22 cellular contexts compared by ENCODE assay signal in the genomic region with DNA sequence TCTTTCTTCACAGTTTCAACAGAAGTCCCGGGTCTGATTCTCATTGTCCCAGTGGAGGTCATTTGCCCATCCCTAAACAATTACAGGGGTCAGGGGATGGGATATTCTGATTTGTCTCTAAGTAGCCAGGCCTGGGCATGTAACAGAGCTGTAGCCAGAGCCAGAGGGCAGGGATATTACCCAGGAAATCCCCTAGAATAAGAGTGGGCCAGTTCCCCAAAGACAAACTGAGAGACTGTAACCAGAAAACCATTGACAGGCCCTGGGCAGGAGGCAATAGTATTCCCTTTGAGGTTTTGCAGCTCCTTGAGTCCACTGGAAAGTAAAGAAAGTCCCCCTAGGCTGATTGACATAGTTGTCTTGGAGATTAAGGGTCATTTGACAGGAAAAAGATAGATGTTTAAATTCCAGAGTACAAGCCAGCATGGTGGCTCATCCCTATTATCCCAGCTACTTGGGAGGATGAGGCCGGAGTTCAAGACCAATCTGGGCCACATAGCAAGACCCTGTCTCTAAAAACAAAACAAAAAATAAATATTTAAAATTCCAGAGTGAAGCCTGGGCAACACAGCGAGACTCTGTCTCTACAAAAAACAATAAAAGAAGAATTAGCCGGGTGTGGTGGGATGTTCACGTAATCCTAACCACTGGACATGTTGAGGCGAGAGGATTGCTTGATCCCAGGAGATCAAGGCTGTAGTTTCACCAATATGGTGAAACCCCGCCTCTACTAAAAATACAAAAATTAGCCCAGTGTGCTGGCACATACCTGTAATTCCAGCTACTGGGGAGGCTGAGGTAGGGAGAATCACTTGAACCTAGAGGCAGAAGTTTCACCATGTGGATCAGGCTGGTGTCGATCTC. TPM values are rescaled to one million over a fixed set of nuclear protein-coding genes. Genes with fewer than 3 reads are reported as not detected.
DNase-seq lines count a peak whose midpoint lies in the region; ATAC-seq, FAIRE-seq and TF ChIP-seq lines count a peak whose summit lies in the region.
"Had no signal": no experiment of that assay in that cellular context is flagged by ENCODE, and none has a peak within 500 bp of the region (broad histone marks: within the 10 kb centered on the region; RNA-seq: fewer than 3 reads in every experiment).

No MANE protein-coding gene starts in this region.

- H3K79me2 ChIP-seq in keratinocyte (ENCODE audit: control insufficient read depth, insufficient read depth, low read length) = peaks cover 20% of the 10 kb centered on the region

- ATAC-seq in HG03432 (IDR thresholded peaks at IDR 0.05; ENCODE audit: unreplicated experiment) = no peak
- ATAC-seq: activated CD4-positive, alpha-beta T cell treated with anti-CD3 and anti-CD28 coated beads for 36 hours; left colon had no signal

- TF ChIP-seq CTCF in GM10266 (IDR thresholded peaks at IDR 0.05; ENCODE audit: control insufficient read depth, insufficient read depth, low read depth, missing control alignments) (no peak), keratinocyte (optimal IDR thresholded peaks at IDR 0.05 in 1 of 3, IDR thresholded peaks at IDR 0.05 in 1 of 3, conservative IDR thresholded peaks at IDR 0.05 in 1 of 3; ENCODE audit: extremely low read depth in 1 of 3, insufficient read depth in 2 of 3, low read length in 3 of 3) (no peak), BE2C (IDR thresholded peaks at IDR 0.05; ENCODE audit: low read depth, low read length) (no peak)

- peaks cover 6 to 29% (median 24%) of the 10 kb centered on the region in 11 experiments; a peak in 18 of 22 replicates for H4K20me1 ChIP-seq in BLaER1 treated with 17β-estradiol and CSF1 and Interleukin-3, amounts not matched to agents 10 nM and 100 nM
- H4K20me1 ChIP-seq in keratinocyte (ENCODE audit: control insufficient read depth, extremely low read depth, insufficient read depth, low read length) = no peaks in the 10 kb centered on the region

- no peaks in the 10 kb centered on the region for H3K9me1 ChIP-seq in keratinocyte (ENCODE audit: control insufficient read depth, extremely low read depth, insufficient read depth, low read length)

- dilution Hi-C loops in keratinocyte (cut with MboI; ENCODE audit: extremely low pct_ligation_motif_present, low sequenced_read_pairs) = no loop called here

- H3K9ac ChIP-seq in BLaER1 treated with 17β-estradiol and CSF1 and Interleukin-3, amounts not matched to agents 10 nM and 100 nM = no peak overlapping the region
- H3K9ac ChIP-seq in keratinocyte (ENCODE audit: control insufficient read depth, extremely low read depth, insufficient read depth, low read length) = no peak overlapping the region

- peaks cover 0 to 10% (median 9%) of the 10 kb centered on the region in 11 experiments; a peak in 19 of 22 replicates for H3K36me3 ChIP-seq in BLaER1 treated with 17β-estradiol and CSF1 and Interleukin-3, amounts not matched to agents 10 nM and 100 nM
- H3K36me3 ChIP-seq in keratinocyte (ENCODE audit: control insufficient read depth in 2 of 2, extremely low read depth in 1 of 2, insufficient read depth in 2 of 2, low read length in 2 of 2) = peaks cover 3 to 4% of the 10 kb centered on the region in 2 experiments
- no peaks in the 10 kb centered on the region for H3K36me3 ChIP-seq in BE2C
- H3K36me3 ChIP-seq: prostate gland had no signal

- no peak overlapping the region for H2AFZ ChIP-seq in keratinocyte (ENCODE audit: control insufficient read depth, low read length)

- DNase-seq in GM10266 (ENCODE audit: extremely low spot score) (peak; percentile 62), keratinocyte (ENCODE audit: low read depth, low spot score) (peak; percentile 32), NCI-H2171 treated with DMSO at 0.1 percent for 48 hours (lab: John Stamatoyannopoulos, UW) (no peak), BE2C (no peak)
- DNase-seq in activated T-helper 1 cell treated with anti-CD3 and anti-CD28 coated beads, Interleukin-12 subunit alpha, Interleukin-12 subunit beta, Interleukin-2, Interleukin-4 antibody, amounts not matched to agents 30 ng/mL and 10 ng/mL and 1 ng/mL, durations not matched to agents 14 hours and 24 hours and 36 hours (ENCODE audit: low spot score) = no peak
- DNase-seq in activated naive CD4-positive, alpha-beta T cell treated with anti-CD3 and anti-CD28 coated beads, Interleukin-2, amount 50 U/mL, for 16 hours = no peak
- DNase-seq: Calu3; effector memory CD4-positive, alpha-beta T cell; NCI-H1694 treated with DMSO at 0.1 percent for 48 hours; nephron progenitor cell; SHP77; stimulated activated CD4-positive, alpha-beta T cell treated with anti-CD3 and anti-CD28 coated beads, Interleukin-2, amount 100 ng/mL, for 24 hours had no signal

- H3K4me3 ChIP-seq in BLaER1 treated with 17β-estradiol and CSF1 and Interleukin-3, amounts not matched to agents 10 nM and 100 nM = no peak overlapping the region
- H3K4me3 ChIP-seq in keratinocyte (ENCODE audit: control insufficient read depth in 2 of 3, extremely low read depth in 1 of 3, insufficient read depth in 2 of 3, low read depth in 1 of 3, low read length in 3 of 3) = no peak overlapping the region
- no peak overlapping the region for H3K4me3 ChIP-seq in BE2C (ENCODE audit: low read depth, low read length)
- H3K4me3 ChIP-seq: prostate gland had no signal

- no peak overlapping the region for H3K27ac Mint-ChIP-seq in activated T-helper 1 cell treated with anti-CD3 and anti-CD28 coated beads, Interleukin-12 subunit alpha, Interleukin-12 subunit beta, Interleukin-2, Interleukin-4 antibody, amounts not matched to agents 30 ng/mL and 10 ng/mL and 1 ng/mL, durations not matched to agents 14 hours and 24 hours and 36 hours
- H3K27ac Mint-ChIP-seq: nephron progenitor cell had no signal

- H3K27me3 Mint-ChIP-seq in activated T-helper 1 cell treated with anti-CD3 and anti-CD28 coated beads, Interleukin-12 subunit alpha, Interleukin-12 subunit beta, Interleukin-2, Interleukin-4 antibody, amounts not matched to agents 30 ng/mL and 10 ng/mL and 1 ng/mL, durations not matched to agents 14 hours and 24 hours and 36 hours (ENCODE audit: insufficient read depth) = peaks cover 3% of the 10 kb centered on the region
- H3K27me3 Mint-ChIP-seq: activated CD4-positive, alpha-beta T cell treated with anti-CD3 and anti-CD28 coated beads for 36 hours had no signal

- peaks cover 12% of the 10 kb centered on the region for H3K36me3 Mint-ChIP-seq in activated T-helper 1 cell treated with anti-CD3 and anti-CD28 coated beads, Interleukin-12 subunit alpha, Interleukin-12 subunit beta, Interleukin-2, Interleukin-4 antibody, amounts not matched to agents 30 ng/mL and 10 ng/mL and 1 ng/mL, durations not matched to agents 14 hours and 24 hours and 36 hours (ENCODE audit: low read depth)

- H3K9me3 Mint-ChIP-seq in activated T-helper 1 cell treated with anti-CD3 and anti-CD28 coated beads, Interleukin-12 subunit alpha, Interleukin-12 subunit beta, Interleukin-2, Interleukin-4 antibody, amounts not matched to agents 30 ng/mL and 10 ng/mL and 1 ng/mL, durations not matched to agents 14 hours and 24 hours and 36 hours = no peaks in the 10 kb centered on the region
- H3K9me3 Mint-ChIP-seq: H9, nephron progenitor cell had no signal

- H3K4me1 Mint-ChIP-seq in activated T-helper 1 cell treated with anti-CD3 and anti-CD28 coated beads, Interleukin-12 subunit alpha, Interleukin-12 subunit beta, Interleukin-2, Interleukin-4 antibody, amounts not matched to agents 30 ng/mL and 10 ng/mL and 1 ng/mL, durations not matched to agents 14 hours and 24 hours and 36 hours (ENCODE audit: low read depth) = peaks cover 19% of the 10 kb centered on the region

- H3K4me2 ChIP-seq in BLaER1 treated with 17β-estradiol and CSF1 and Interleukin-3, amounts not matched to agents 10 nM and 100 nM = peak overlapping the region in 7 of 11 experiments; percentile 93 to 99 (median 97); a peak in 7 of 22 replicates
- H3K4me2 ChIP-seq in keratinocyte (ENCODE audit: control insufficient read depth, extremely low read depth, insufficient read depth, low read depth, low read length) = peak overlapping the region; percentile 32

- intact Hi-C loops in activated T-helper 1 cell treated with anti-CD3 and anti-CD28 coated beads, Interleukin-12 subunit alpha, Interleukin-12 subunit beta, Interleukin-2, Interleukin-4 antibody, amounts not matched to agents 30 ng/mL and 10 ng/mL and 1 ng/mL, durations not matched to agents 14 hours and 24 hours and 36 hours (cut with micrococcal nuclease) = no loop called here

- peaks cover 0 to 31% (median 25%) of the 10 kb centered on the region in 11 experiments; a peak in 21 of 22 replicates for H3K27me3 ChIP-seq in BLaER1 treated with 17β-estradiol and CSF1 and Interleukin-3, amounts not matched to agents 10 nM and 100 nM
- no peaks in the 10 kb centered on the region for H3K27me3 ChIP-seq in keratinocyte (ENCODE audit: control insufficient read depth, extremely low read depth, insufficient read depth, low read length)
- H3K27me3 ChIP-seq in BE2C = no peaks in the 10 kb centered on the region

- H3K4me1 ChIP-seq in BLaER1 treated with 17β-estradiol and CSF1 and Interleukin-3, amounts not matched to agents 10 nM and 100 nM = peaks cover 31 to 45% (median 36%) of the 10 kb centered on the region in 10 experiments
- peaks cover 24% of the 10 kb centered on the region for H3K4me1 ChIP-seq in keratinocyte (ENCODE audit: control insufficient read depth, extremely low read depth, insufficient read depth, low read length)
- no peaks in the 10 kb centered on the region for H3K4me1 ChIP-seq in BE2C

- peak; percentile 9 for FAIRE-seq in keratinocyte (lab: Jason Lieb, UNC)
- FAIRE-seq: HTR-8/SVneo had no signal

- peak overlapping the region; percentile 75 for H3K4me3 Mint-ChIP-seq in activated T-helper 1 cell treated with anti-CD3 and anti-CD28 coated beads, Interleukin-12 subunit alpha, Interleukin-12 subunit beta, Interleukin-2, Interleukin-4 antibody, amounts not matched to agents 30 ng/mL and 10 ng/mL and 1 ng/mL, durations not matched to agents 14 hours and 24 hours and 36 hours

- H3K27ac ChIP-seq in BLaER1 treated with 17β-estradiol and CSF1 and Interleukin-3, amounts not matched to agents 10 nM and 100 nM = no peak overlapping the region
- peak overlapping the region; percentile 31 for H3K27ac ChIP-seq in keratinocyte (ENCODE audit: control insufficient read depth, insufficient read depth, low read length)
- H3K27ac ChIP-seq: prostate gland, thoracic aorta had no signal

- peaks cover 5 to 14% (median 9%) of the 10 kb centered on the region in 11 experiments; a peak in 18 of 22 replicates for H3K9me3 ChIP-seq in BLaER1 treated with 17β-estradiol and CSF1 and Interleukin-3, amounts not matched to agents 10 nM and 100 nM (replicated peaks in 1 of 11)
- H3K9me3 ChIP-seq in keratinocyte (ENCODE audit: control insufficient read depth, low read depth, low read length) (no peaks in the 10 kb centered on the region), BE2C (no peaks in the 10 kb centered on the region)
- H3K9me3 ChIP-seq: prostate gland, thoracic aorta had no signal

RNA-seq across cellular contexts. Expression of a gene that starts 1.9 kb away (rescaled TPM):
- total RNA-seq in activated T-helper 1 cell treated with anti-CD3 and anti-CD28 coated beads, Interleukin-12 subunit alpha, Interleukin-12 subunit beta, Interleukin-2, Interleukin-4 antibody, amounts not matched to agents 30 ng/mL and 10 ng/mL and 1 ng/mL, durations not matched to agents 14 hours and 24 hours and 36 hours = 21.2 and 24.5 TPM in 2 replicates
- 7.3 to 11.9 TPM (median 8.0 TPM) in 3 replicates for polyA plus RNA-seq in keratinocyte
- polyA plus RNA-seq in keratinocyte (2011; ENCODE audit: low read depth) = 3.0 TPM
- polyA plus RNA-seq in keratinocyte (2011; cell fraction: cytosol; rRNA removed) = 6.0 and 12.4 TPM in 2 replicates
- 8.5 TPM in 2 replicates for polyA plus RNA-seq in keratinocyte (2011; cell fraction: nucleus; rRNA removed)
- polyA plus RNA-seq in keratinocyte (2012; ENCODE audit: low replicate concordance) = 8.5 and 12.8 TPM in 2 replicates
- 1.5 to 3.0 TPM (median 2.7 TPM) in 3 replicates for polyA minus RNA-seq in keratinocyte
- polyA minus RNA-seq in keratinocyte (2011; cell fraction: cytosol; rRNA and poly(A)+ RNA removed) = 11.5 TPM
- 2.6 and 2.8 TPM in 2 replicates for polyA minus RNA-seq in keratinocyte (2011; cell fraction: nucleus; rRNA and poly(A)+ RNA removed)
- polyA plus RNA-seq in BE2C (2012; ENCODE audit: insufficient read depth, insufficient read length, low read depth) = 38.6 TPM

RNA-seq across cellular contexts. Expression of a gene that starts 15.5 kb away (rescaled TPM):
- 1.7 and 1.8 TPM in 2 replicates for total RNA-seq in activated T-helper 1 cell treated with anti-CD3 and anti-CD28 coated beads, Interleukin-12 subunit alpha, Interleukin-12 subunit beta, Interleukin-2, Interleukin-4 antibody, amounts not matched to agents 30 ng/mL and 10 ng/mL and 1 ng/mL, durations not matched to agents 14 hours and 24 hours and 36 hours
- 0.19 to 0.72 TPM (median 0.28 TPM) in 3 replicates for polyA plus RNA-seq in keratinocyte
- 0.39 TPM for polyA plus RNA-seq in keratinocyte (2011; ENCODE audit: low read depth)
- polyA plus RNA-seq in keratinocyte (2011; cell fraction: cytosol; rRNA removed) = 0.17 TPM in 2 replicates
- polyA plus RNA-seq in keratinocyte (2011; cell fraction: nucleus; rRNA removed) = 2.3 TPM in 2 replicates
- 0.21 and 1.0 TPM in 2 replicates for polyA plus RNA-seq in keratinocyte (2012; ENCODE audit: low replicate concordance)
- polyA minus RNA-seq in keratinocyte = not detected in 3 replicates
- polyA minus RNA-seq in keratinocyte (2011; cell fraction: cytosol; rRNA and poly(A)+ RNA removed) = not detected
- polyA minus RNA-seq in keratinocyte (2011; cell fraction: nucleus; rRNA and poly(A)+ RNA removed) = 0.32 and 1.4 TPM in 2 replicates
- 0.31 TPM for polyA plus RNA-seq in BE2C (2012; ENCODE audit: insufficient read depth, insufficient read length, low read depth)
- total RNA-seq: mesenteric fat pad, skeletal muscle tissue had no signal

RNA-seq across cellular contexts. Expression of a gene that starts 20.9 kb away (rescaled TPM):
- 48.3 and 60.6 TPM in 2 replicates for total RNA-seq in activated T-helper 1 cell treated with anti-CD3 and anti-CD28 coated beads, Interleukin-12 subunit alpha, Interleukin-12 subunit beta, Interleukin-2, Interleukin-4 antibody, amounts not matched to agents 30 ng/mL and 10 ng/mL and 1 ng/mL, durations not matched to agents 14 hours and 24 hours and 36 hours
- polyA plus RNA-seq in keratinocyte = 27.8 to 37.1 TPM (median 36.7 TPM) in 3 replicates
- 3.5 TPM for polyA plus RNA-seq in keratinocyte (2011; ENCODE audit: low read depth)
- 15.8 and 26.9 TPM in 2 replicates for polyA plus RNA-seq in keratinocyte (2011; cell fraction: cytosol; rRNA removed)
- 87.0 and 90.7 TPM in 2 replicates for polyA plus RNA-seq in keratinocyte (2011; cell fraction: nucleus; rRNA removed)
- polyA plus RNA-seq in keratinocyte (2012; ENCODE audit: low replicate concordance) = 22.5 and 25.9 TPM in 2 replicates
- polyA minus RNA-seq in keratinocyte = 10.6 to 13.3 TPM (median 12.9 TPM) in 3 replicates
- polyA minus RNA-seq in keratinocyte (2011; cell fraction: cytosol; rRNA and poly(A)+ RNA removed) = 20.7 TPM
- 8.5 and 15.7 TPM in 2 replicates for polyA minus RNA-seq in keratinocyte (2011; cell fraction: nucleus; rRNA and poly(A)+ RNA removed)
- polyA plus RNA-seq in BE2C (2012; ENCODE audit: insufficient read depth, insufficient read length, low read depth) = 24.4 TPM

RNA-seq across cellular contexts. Expression of a gene that starts 39.5 kb away (rescaled TPM):
- 2.2 and 4.4 TPM in 2 replicates for total RNA-seq in activated T-helper 1 cell treated with anti-CD3 and anti-CD28 coated beads, Interleukin-12 subunit alpha, Interleukin-12 subunit beta, Interleukin-2, Interleukin-4 antibody, amounts not matched to agents 30 ng/mL and 10 ng/mL and 1 ng/mL, durations not matched to agents 14 hours and 24 hours and 36 hours
- polyA plus RNA-seq in keratinocyte = 0.38 to 0.76 TPM (median 0.63 TPM) in 3 replicates
- 0.49 TPM for polyA plus RNA-seq in keratinocyte (2011; ENCODE audit: low read depth)
- polyA plus RNA-seq in keratinocyte (2011; cell fraction: cytosol; rRNA removed) = 0.97 and 1.8 TPM in 2 replicates
- 1.6 and 2.6 TPM in 2 replicates for polyA plus RNA-seq in keratinocyte (2011; cell fraction: nucleus; rRNA removed)
- 1.5 and 2.9 TPM in 2 replicates for polyA plus RNA-seq in keratinocyte (2012; ENCODE audit: low replicate concordance)
- 1.3 to 5.5 TPM (median 1.8 TPM) in 3 replicates for polyA minus RNA-seq in keratinocyte
- 1.9 TPM for polyA minus RNA-seq in keratinocyte (2011; cell fraction: cytosol; rRNA and poly(A)+ RNA removed)
- polyA minus RNA-seq in keratinocyte (2011; cell fraction: nucleus; rRNA and poly(A)+ RNA removed) = 2.0 and 2.3 TPM in 2 replicates
- 27.7 TPM for polyA plus RNA-seq in BE2C (2012; ENCODE audit: insufficient read depth, insufficient read length, low read depth)

RNA-seq across cellular contexts. Expression of a gene that starts 57.0 kb away (rescaled TPM):
- 11.6 and 13.6 TPM in 2 replicates for total RNA-seq in activated T-helper 1 cell treated with anti-CD3 and anti-CD28 coated beads, Interleukin-12 subunit alpha, Interleukin-12 subunit beta, Interleukin-2, Interleukin-4 antibody, amounts not matched to agents 30 ng/mL and 10 ng/mL and 1 ng/mL, durations not matched to agents 14 hours and 24 hours and 36 hours
- 0.73 to 6.1 TPM (median 0.90 TPM) in 3 replicates for polyA plus RNA-seq in keratinocyte
- 0.60 TPM for polyA plus RNA-seq in keratinocyte (2011; ENCODE audit: low read depth)
- polyA plus RNA-seq in keratinocyte (2011; cell fraction: cytosol; rRNA removed) = 2.6 and 5.1 TPM in 2 replicates
- polyA plus RNA-seq in keratinocyte (2011; cell fraction: nucleus; rRNA removed) = 3.7 and 6.1 TPM in 2 replicates
- 4.7 and 12.0 TPM in 2 replicates for polyA plus RNA-seq in keratinocyte (2012; ENCODE audit: low replicate concordance)
- polyA minus RNA-seq in keratinocyte = 1.0 to 11.5 TPM (median 1.6 TPM) in 3 replicates
- 8.4 TPM for polyA minus RNA-seq in keratinocyte (2011; cell fraction: cytosol; rRNA and poly(A)+ RNA removed)
- 3.7 TPM in 2 replicates for polyA minus RNA-seq in keratinocyte (2011; cell fraction: nucleus; rRNA and poly(A)+ RNA removed)
- 21.5 TPM for polyA plus RNA-seq in BE2C (2012; ENCODE audit: insufficient read depth, insufficient read length, low read depth)

Comparison
In these comparisons a context has a peak if more than half of its experiments do, and no peak if none do; other contexts are left out.
1. DNase-seq: peak in GM10266 (single experiment) and keratinocyte (single experiment); none in activated T-helper 1 cell treated with anti-CD3 and anti-CD28 coated beads, Interleukin-12 subunit alpha, Interleukin-12 subunit beta, Interleukin-2, Interleukin-4 antibody, amounts not matched to agents 30 ng/mL and 10 ng/mL and 1 ng/mL, durations not matched to agents 14 hours and 24 hours and 36 hours (single experiment), NCI-H2171 treated with DMSO at 0.1 percent for 48 hours (single experiment), activated naive CD4-positive, alpha-beta T cell treated with anti-CD3 and anti-CD28 coated beads, Interleukin-2, amount 50 U/mL, for 16 hours (single experiment) and BE2C (single experiment).